Comparison of ENCODE assay signal across 9 cellular contexts in genomic region chr14:36553650-36554260, GRCh38. TPM values are rescaled to one million over a fixed set of nuclear protein-coding genes. Genes with fewer than 3 reads are reported as not detected.
DNase-seq lines count a peak whose midpoint lies in the region; ATAC-seq and TF ChIP-seq lines count a peak whose summit lies in the region.
"Had no signal": no experiment of that assay in that cellular context is flagged by ENCODE, and none has a peak within 500 bp of the region (broad histone marks: within the 10 kb centered on the region; RNA-seq: fewer than 3 reads in every experiment).

No MANE protein-coding gene starts in this region.

- DNase-seq in Ammon's horn (ENCODE audit: low spot score): peak; percentile 28
- DNase-seq in MM.1S: peak; percentile 47
- DNase-seq in RPMI7951 (ENCODE audit: low read depth): peak; percentile 32
- no peak for DNase-seq in esophagus muscularis mucosa (ENCODE audit: extremely low spot score)
- DNase-seq in pons (ENCODE audit: low spot score): peak; percentile 76
- DNase-seq in activated CD8-positive, alpha-beta memory T cell treated with anti-CD3 and anti-CD28 coated beads, Interleukin-2, amount 50 U/mL, for 4 hours: no peak
- no peak for DNase-seq in CD8-positive, alpha-beta memory T cell
- DNase-seq: left cardiac atrium had no signal

- H3K4me3 ChIP-seq in MM.1S (ENCODE audit: low read length) (no peak overlapping the region), esophagus muscularis mucosa (no peak overlapping the region)
- no peak overlapping the region for H3K4me3 ChIP-seq in CD8-positive, alpha-beta memory T cell (ENCODE audit: low read length)

- peak; percentile 35; the same call in 1 of the 2 replicates for TF ChIP-seq CTCF in MM.1S (IDR thresholded peaks at IDR 0.05; ENCODE audit: low read length)
- TF ChIP-seq CTCF in esophagus muscularis mucosa (IDR thresholded peaks at IDR 0.05): peak; percentile 38 to 65 (median 59)

- H3K4me2 ChIP-seq in MM.1S (ENCODE audit: low read depth, low read length): no peak overlapping the region

- H3K9me3 ChIP-seq in MM.1S (replicated peaks; ENCODE audit: insufficient read depth, low read length) (no peaks in the 10 kb centered on the region), esophagus muscularis mucosa (no peaks in the 10 kb centered on the region)
- no peaks in the 10 kb centered on the region for H3K9me3 ChIP-seq in CD8-positive, alpha-beta memory T cell (ENCODE audit: low read length)

- POLR2A ChIA-PET in CD8-positive, alpha-beta memory T cell (lab: Charles Lee): no interaction called here

- no peaks in the 10 kb centered on the region for H3K36me3 Mint-ChIP-seq in CD8-positive, alpha-beta memory T cell

- peaks cover 2 to 6% of the 10 kb centered on the region in 2 donors for H3K27me3 Mint-ChIP-seq in CD8-positive, alpha-beta memory T cell

- intact Hi-C loops in esophagus muscularis mucosa (cut with DNase I): loop anchor here (5.0 to 10.0 kb wide), 3 partner anchors 54 to 601 kb away; no protein-coding TSS in a partner anchor

- 38% methylated on average over 4 of the region's 4 CpGs for WGBS in esophagus muscularis mucosa

- H3K27ac ChIP-seq in MM.1S (ENCODE audit: low read length) (no peak overlapping the region), esophagus muscularis mucosa (replicated peaks in 1 of 4) (no peak overlapping the region)
- no peak overlapping the region for H3K27ac ChIP-seq in CD8-positive, alpha-beta memory T cell (ENCODE audit: low read depth, low read length)

- H3K79me2 ChIP-seq in MM.1S (ENCODE audit: low read length): no peaks in the 10 kb centered on the region

- H3K27me3 ChIP-seq in MM.1S (replicated peaks; ENCODE audit: insufficient read depth, low read length) (no peaks in the 10 kb centered on the region), esophagus muscularis mucosa (peaks cover 0 to 4% (median 1%) of the 10 kb centered on the region in 4 donors)
- H3K27me3 ChIP-seq in CD8-positive, alpha-beta memory T cell (ENCODE audit: insufficient read depth, low read length, poor library complexity, severe bottlenecking): peaks cover 3% of the 10 kb centered on the region

- H3K9ac ChIP-seq in MM.1S (ENCODE audit: low read length): no peak overlapping the region

- no peaks in the 10 kb centered on the region for H3K4me1 Mint-ChIP-seq in CD8-positive, alpha-beta memory T cell

- no peaks in the 10 kb centered on the region for H3K9me3 Mint-ChIP-seq in CD8-positive, alpha-beta memory T cell

- no peak for TF ChIP-seq POLR2A in esophagus muscularis mucosa (IDR thresholded peaks at IDR 0.05; ENCODE audit: low read depth)

- no peak overlapping the region for H3K27ac Mint-ChIP-seq in CD8-positive, alpha-beta memory T cell

- CTCF ChIA-PET in CD8-positive, alpha-beta memory T cell (lab: Charles Lee): interaction anchor here (1.4 to 1.6 kb wide), 3 partner anchors 10 to 33 kb away, joined by 3 to 5 read pairs (median 3); no protein-coding TSS in a partner anchor

- no peaks in the 10 kb centered on the region for H4K20me1 ChIP-seq in MM.1S (ENCODE audit: insufficient read depth, low read length)

- H3K36me3 ChIP-seq in MM.1S (replicated peaks; ENCODE audit: insufficient read depth, low read length) (no peaks in the 10 kb centered on the region), esophagus muscularis mucosa (no peaks in the 10 kb centered on the region)
- H3K36me3 ChIP-seq in CD8-positive, alpha-beta memory T cell (ENCODE audit: insufficient read depth, low read length): no peaks in the 10 kb centered on the region

- H2AFZ ChIP-seq in MM.1S (ENCODE audit: low read length): no peak overlapping the region

- H3K9me2 ChIP-seq in MM.1S (replicated peaks; ENCODE audit: insufficient read depth, low read length): no peaks in the 10 kb centered on the region

- ATAC-seq in GM18519 (IDR thresholded peaks at IDR 0.05; ENCODE audit: low FRiP score, unreplicated experiment): peak; percentile 78

- no peaks in the 10 kb centered on the region for H3F3A ChIP-seq in MM.1S (ENCODE audit: insufficient read depth, low read length)

- no peak overlapping the region for H3K4me3 Mint-ChIP-seq in CD8-positive, alpha-beta memory T cell

- TF ChIP-seq EP300 in esophagus muscularis mucosa (IDR thresholded peaks at IDR 0.05): no peak

- H3K4me1 ChIP-seq in MM.1S (ENCODE audit: low read length): no peaks in the 10 kb centered on the region
- no peaks in the 10 kb centered on the region for H3K4me1 ChIP-seq in esophagus muscularis mucosa
- H3K4me1 ChIP-seq in CD8-positive, alpha-beta memory T cell (ENCODE audit: insufficient read depth, low read length): no peaks in the 10 kb centered on the region

RNA-seq across cellular contexts. Expression of gene NKX2-8, which starts 28.7 kb away (rescaled TPM):
- total RNA-seq in RPMI7951 (2014; rRNA removed; shearing (Covaris generic)): not detected in 2 replicates
- total RNA-seq in esophagus muscularis mucosa: not detected
- not detected for total RNA-seq in CD8-positive, alpha-beta memory T cell
- polyA plus RNA-seq in CD8-positive, alpha-beta memory T cell: not detected
- total RNA-seq: left cardiac atrium had no signal

RNA-seq across cellular contexts. Expression of gene NKX2-1, which starts 33.7 kb away (rescaled TPM):
- not detected in 2 replicates for total RNA-seq in RPMI7951 (2014; rRNA removed; shearing (Covaris generic))
- under 1 TPM in 2 of 4 donors, not detected in 2; 0.45 to 0.92 TPM for total RNA-seq in esophagus muscularis mucosa
- total RNA-seq in CD8-positive, alpha-beta memory T cell: not detected
- polyA plus RNA-seq in CD8-positive, alpha-beta memory T cell: not detected
- total RNA-seq: left cardiac atrium had no signal

Comparison
In these comparisons a context has a peak if more than half of its experiments do, and no peak if none do; other contexts are left out.
1. DNase-seq: peak in Ammon's horn (single experiment), MM.1S (single experiment), RPMI7951 (single experiment) and pons (single experiment); none in esophagus muscularis mucosa (single experiment), activated CD8-positive, alpha-beta memory T cell treated with anti-CD3 and anti-CD28 coated beads, Interleukin-2, amount 50 U/mL, for 4 hours (single experiment) and CD8-positive, alpha-beta memory T cell (0 of 5).